ENCODE assay signal across 8 cellular contexts in genomic region chrX:154411981-154412340, GRCh38. TPM values are rescaled to one million over a fixed set of nuclear protein-coding genes. Genes with fewer than 3 reads are reported as not detected.
DNase-seq lines count a peak whose midpoint lies in the region; ATAC-seq and FAIRE-seq lines count a peak whose summit lies in the region.

No MANE protein-coding gene starts in this region.

- H3K4me3 ChIP-seq in adipocyte (ENCODE audit: low read length), result peak overlapping the region; percentile 80

- H3K36me3 ChIP-seq in adipocyte (ENCODE audit: control insufficient read depth, insufficient read depth, low read length, severe bottlenecking), result no peaks in the 10 kb centered on the region

- peak overlapping the region; percentile 88 for H3K9ac ChIP-seq in adipocyte (ENCODE audit: low read length)

- no peaks in the 10 kb centered on the region for H3K9me3 ChIP-seq in adipocyte (ENCODE audit: control insufficient read depth, low read length)

- DNase-seq in CD1c-positive myeloid dendritic cell (ENCODE audit: extremely low spot score) (peak; percentile 47), HUDEP-2 (lab: John Stamatoyannopoulos, UW; ENCODE audit: unreplicated experiment in 76 of 76) (peak in 40 of 76 experiments; percentile 2 to 51 (median 26)), RCC 7860 (ENCODE audit: low spot score) (peak; percentile 25), adipocyte (ENCODE audit: low read depth) (peak; percentile 54), left ventricle myocardium superior (peak; percentile 77), putamen (ENCODE audit: low spot score) (peak; percentile 8), dedifferentiated amniotic fluid mesenchymal stem cell (ENCODE audit: extremely low spot score) (no peak)

- peaks cover 5% of the 10 kb centered on the region for H3K4me1 ChIP-seq in adipocyte (ENCODE audit: control insufficient read depth, insufficient read depth, low read length)

- intact Hi-C loops in left ventricle myocardium superior (cut with micrococcal nuclease), result no loop called here

- no peaks in the 10 kb centered on the region for H3K27me3 ChIP-seq in adipocyte (replicated peaks; ENCODE audit: control insufficient read depth, insufficient read depth, low read length)

- FAIRE-seq in RCC 7860 (lab: Jason Lieb, UNC), result no peak

- ATAC-seq in GM19324 (IDR thresholded peaks at IDR 0.05; ENCODE audit: low FRiP score, unreplicated experiment) (peak; percentile 66), left ventricle myocardium superior (peak; percentile 84)

RNA-seq across cellular contexts. Expression of gene TAFAZZIN, which starts 0.6 kb away (rescaled TPM):
- 38.0 TPM for total RNA-seq in left ventricle myocardium superior

RNA-seq across cellular contexts. Expression of gene DNASE1L1, which starts 2.9 kb away (rescaled TPM):
- total RNA-seq in left ventricle myocardium superior, result 58.7 TPM

RNA-seq across cellular contexts. Expression of gene RPL10, which starts 13.8 kb away (rescaled TPM):
- 1,898 TPM for total RNA-seq in left ventricle myocardium superior

RNA-seq across cellular contexts. Expression of gene ATP6AP1, which starts 16.5 kb away (rescaled TPM):
- 81.0 TPM for total RNA-seq in left ventricle myocardium superior

RNA-seq across cellular contexts. Expression of gene GDI1, which starts 25.0 kb away (rescaled TPM):
- 86.2 TPM for total RNA-seq in left ventricle myocardium superior
